ENCODE assay signal across 11 cellular contexts in genomic region chr10:91185239-91185875, GRCh38. TPM values are rescaled to one million over a fixed set of nuclear protein-coding genes. Genes with fewer than 3 reads are reported as not detected.
DNase-seq lines count a peak whose midpoint lies in the region; ATAC-seq, FAIRE-seq and TF ChIP-seq lines count a peak whose summit lies in the region.
"Had no signal": no experiment of that assay in that cellular context is flagged by ENCODE, and none has a peak within 500 bp of the region (broad histone marks: within the 10 kb centered on the region; RNA-seq: fewer than 3 reads in every experiment).

No MANE protein-coding gene starts in this region.

- ATAC-seq in aorta (ENCODE audit: low FRiP score) = peak; percentile 64

- DNase-seq in MCF 10A (ENCODE audit: unreplicated experiment) = peak; percentile 34
- no peak for DNase-seq in mammary epithelial cell
- DNase-seq in brain microvascular endothelial cell = peak; percentile 84
- peak; percentile 68 for DNase-seq in kidney
- DNase-seq in aorta = peak; percentile 66 to 83
- DNase-seq in germinal center (ENCODE audit: low spot score) = no peak
- DNase-seq in NCI-H82 treated with DMSO at 0.1 percent for 48 hours (lab: John Stamatoyannopoulos, UW; ENCODE audit: unreplicated experiment) = no peak
- no peak for DNase-seq in vagina (ENCODE audit: extremely low spot score in 2 of 2)
- DNase-seq: activated naive CD4-positive, alpha-beta T cell treated with anti-CD3 and anti-CD28 coated beads, Interleukin-2, amount 50 U/mL, for 16 hours; NCI-H1930 had no signal

- H3K4me3 Mint-ChIP-seq in MCF 10A (ENCODE audit: unreplicated experiment) = no peak overlapping the region

- no peak for FAIRE-seq in kidney (lab: Jason Lieb, UNC)
- FAIRE-seq: A204.1 had no signal

- H3K27me3 ChIP-seq in mammary epithelial cell (ENCODE audit: insufficient read depth, low read length) (no peaks in the 10 kb centered on the region), brain microvascular endothelial cell (replicated peaks) (no peaks in the 10 kb centered on the region), aorta (ENCODE audit: control insufficient read depth in 1 of 2, insufficient read depth in 2 of 2, low read length in 1 of 2) (no peaks in the 10 kb centered on the region), vagina (no peaks in the 10 kb centered on the region)

- H3K4me2 ChIP-seq in mammary epithelial cell (ENCODE audit: insufficient read depth, low read depth, low read length) = no peak overlapping the region

- H3K36me3 Mint-ChIP-seq in MCF 10A (ENCODE audit: insufficient read depth, unreplicated experiment) = no peaks in the 10 kb centered on the region

- H3K9me3 Mint-ChIP-seq in MCF 10A (ENCODE audit: unreplicated experiment) = peaks cover 11% of the 10 kb centered on the region

- in situ Hi-C loops in mammary epithelial cell (cut with MboI; ENCODE audit: low sequenced_read_pairs in 2 of 2) = no loop called here
- in situ Hi-C loops in brain microvascular endothelial cell (cut with HindIII; ENCODE audit: low pct_ligation_motif_present, low sequenced_read_pairs) = no loop called here

- BruUV-seq in MCF 10A (replicated peaks; lab: Mats Ljungman, UMichigan) (no TSS peak), mammary epithelial cell (replicated peaks; lab: Mats Ljungman, UMichigan) (no TSS peak)

- peaks cover 8% of the 10 kb centered on the region for H3K4me1 ChIP-seq in mammary epithelial cell (ENCODE audit: insufficient read depth, low read length)
- no peaks in the 10 kb centered on the region for H3K4me1 ChIP-seq in kidney (ENCODE audit: control insufficient read depth in 1 of 2, insufficient read depth in 1 of 2, low read depth in 1 of 2, low read length in 2 of 2)
- peaks cover 7 to 11% of the 10 kb centered on the region in 2 donors for H3K4me1 ChIP-seq in aorta (ENCODE audit: control insufficient read depth in 1 of 2, insufficient read depth in 2 of 2, low read length in 2 of 2)
- H3K4me1 ChIP-seq in vagina = peaks cover 9% of the 10 kb centered on the region

- H3K36me3 ChIP-seq in mammary epithelial cell (ENCODE audit: insufficient read depth, low read length) (no peaks in the 10 kb centered on the region), brain microvascular endothelial cell (replicated peaks) (no peaks in the 10 kb centered on the region), kidney (ENCODE audit: control insufficient read depth in 1 of 2, insufficient read depth in 2 of 2, low read length in 2 of 2) (no peaks in the 10 kb centered on the region), aorta (ENCODE audit: control insufficient read depth in 1 of 2, insufficient read depth in 2 of 2, low read length in 1 of 2) (no peaks in the 10 kb centered on the region), vagina (no peaks in the 10 kb centered on the region)

- POLR2A ChIA-PET in MCF 10A (lab: Yijun Ruan, JAX) = interaction anchor here (1.1 to 1.3 kb wide), 2 partner anchors 12 to 51 kb away, joined by 3 read pairs; no protein-coding TSS in a partner anchor

- peak overlapping the region; percentile 57 for H3K27ac Mint-ChIP-seq in MCF 10A (ENCODE audit: low read depth, unreplicated experiment)

- H3K9ac ChIP-seq in mammary epithelial cell (ENCODE audit: insufficient read depth, low read length) (no peak overlapping the region), kidney (ENCODE audit: low read length in 2 of 2) (no peak overlapping the region)

- H4K20me1 ChIP-seq in mammary epithelial cell (ENCODE audit: insufficient read depth, low read length) = no peaks in the 10 kb centered on the region

- H3K27me3 Mint-ChIP-seq in MCF 10A (ENCODE audit: insufficient read depth, unreplicated experiment) = no peaks in the 10 kb centered on the region

- H2AFZ ChIP-seq in mammary epithelial cell (ENCODE audit: low read depth, low read length) = no peak overlapping the region

- TF ChIP-seq POLR2A in vagina (IDR thresholded peaks at IDR 0.05) = no peak

- H3K79me2 ChIP-seq in mammary epithelial cell (ENCODE audit: insufficient read depth, low read length) = peaks cover 9% of the 10 kb centered on the region

- H3K4me3 ChIP-seq in mammary epithelial cell (replicated peaks in 1 of 3; ENCODE audit: insufficient read depth in 1 of 3, low read depth in 2 of 3, low read length in 3 of 3) (no peak overlapping the region), brain microvascular endothelial cell (ENCODE audit: low read depth, low read length) (no peak overlapping the region), kidney (ENCODE audit: low read length in 2 of 2) (no peak overlapping the region), aorta (ENCODE audit: low read length in 2 of 2) (no peak overlapping the region), vagina (no peak overlapping the region)

- TF ChIP-seq CTCF in MCF 10A (IDR thresholded peaks at IDR 0.05; ENCODE audit: unreplicated experiment) (no peak), mammary epithelial cell (conservative IDR thresholded peaks at IDR 0.05 in 1 of 2, IDR thresholded peaks at IDR 0.05 in 1 of 2; ENCODE audit: extremely low read depth in 1 of 2, insufficient read depth in 1 of 2, low read depth in 1 of 2, low read length in 2 of 2) (no peak), brain microvascular endothelial cell (IDR thresholded peaks at IDR 0.05; ENCODE audit: low read depth, low read length, missing control alignments) (no peak), kidney (IDR thresholded peaks at IDR 0.05; ENCODE audit: borderline replicate concordance, extremely low read depth, insufficient read depth) (no peak), vagina (IDR thresholded peaks at IDR 0.05) (no peak)

- peaks cover 16% of the 10 kb centered on the region for H3K4me1 Mint-ChIP-seq in MCF 10A (ENCODE audit: insufficient read depth, unreplicated experiment)

- WGBS in mammary epithelial cell (ENCODE audit: low coverage, missing lambda C conversion rate) = 81% methylated on average over 7 of the region's 8 CpGs
- 46 to 48% methylated on average over 8 of the region's 8 CpGs for WGBS in aorta, 2 donors

- intact Hi-C loops in MCF 10A (cut with micrococcal nuclease) (no loop called here), mammary epithelial cell (cut with micrococcal nuclease) (no loop called here), kidney (cut with DNase I) (no loop called here), aorta (cut with DNase I) (no loop called here), vagina (cut with DNase I) (no loop called here)

- CTCF ChIA-PET in MCF 10A (lab: Yijun Ruan, JAX) = no interaction called here
- CTCF ChIA-PET in mammary epithelial cell (lab: Charles Lee; ENCODE audit: low non-redundant PET) = no interaction called here

- dilution Hi-C loops in mammary epithelial cell (cut with HindIII; ENCODE audit: low sequenced_read_pairs) = no loop called here

- H3K27ac ChIP-seq in mammary epithelial cell (ENCODE audit: insufficient read depth, low read depth, low read length) (no peak overlapping the region), brain microvascular endothelial cell (peak overlapping the region; percentile 71), kidney (ENCODE audit: low read depth in 2 of 2, low read length in 2 of 2) (no peak overlapping the region), aorta (ENCODE audit: low read depth in 1 of 2, low read length in 2 of 2) (peak overlapping the region; percentile 73 to 74), vagina (no peak overlapping the region)

- H3K9me3 ChIP-seq in mammary epithelial cell (replicated peaks; ENCODE audit: insufficient read depth, low read length) (no peaks in the 10 kb centered on the region), kidney (ENCODE audit: control insufficient read depth in 1 of 2, low read length in 2 of 2) (no peaks in the 10 kb centered on the region), aorta (ENCODE audit: control insufficient read depth, low read length) (no peaks in the 10 kb centered on the region), vagina (no peaks in the 10 kb centered on the region)

RNA-seq across cellular contexts. Expression of gene PCGF5, which starts 35.1 kb away (rescaled TPM):
- 25.8 and 34.6 TPM in 2 replicates for total RNA-seq in MCF 10A (2022)
- 10 to 100 TPM; 17.6 to 22.5 TPM for total RNA-seq in mammary epithelial cell
- polyA plus RNA-seq in mammary epithelial cell = 13.4 TPM
- polyA minus RNA-seq in mammary epithelial cell = 35.9 TPM
- 49.1 TPM for total RNA-seq in kidney
- polyA plus RNA-seq in kidney (ENCODE audit: insufficient read depth, low read depth, low replicate concordance) = 26.8 TPM
- 100 to 1,000 TPM in 1 of 2 donors, 10 to 100 TPM in 1; 77.7 to 145 TPM for total RNA-seq in aorta
- polyA plus RNA-seq in aorta = 100 to 1,000 TPM in 1 of 2 donors, 10 to 100 TPM in 1; 47.1 to 115 TPM
- 45.4 TPM for total RNA-seq in vagina

Comparison
In these comparisons a context has a peak if more than half of its experiments do, and no peak if none do; other contexts are left out.
1. DNase-seq: peak in MCF 10A (single experiment), brain microvascular endothelial cell (single experiment), kidney (single experiment) and aorta (2 of 2); none in mammary epithelial cell (single experiment), germinal center (single experiment), NCI-H82 treated with DMSO at 0.1 percent for 48 hours (single experiment) and vagina (0 of 2).
2. H3K27ac ChIP-seq: peak in brain microvascular endothelial cell (single experiment) and aorta (2 of 2); none in mammary epithelial cell (single experiment), kidney (0 of 2) and vagina (single experiment).